Comparison of ENCODE assay signal across 9 cellular contexts in genomic region chr7:130349911-130350782, GRCh38. TPM values are rescaled to one million over a fixed set of nuclear protein-coding genes. Genes with fewer than 3 reads are reported as not detected.
DNase-seq lines count a peak whose midpoint lies in the region; ATAC-seq and TF ChIP-seq lines count a peak whose summit lies in the region.
"Had no signal": no experiment of that assay in that cellular context is flagged by ENCODE, and none has a peak within 500 bp of the region (broad histone marks: within the 10 kb centered on the region; RNA-seq: fewer than 3 reads in every experiment).

No MANE protein-coding gene starts in this region.

- H3K36me3 ChIP-seq in HUES6 (ENCODE audit: control insufficient read depth, insufficient read depth, low read length) (no peaks in the 10 kb centered on the region), PC-9 (ENCODE audit: low read depth) (no peaks in the 10 kb centered on the region)

- H3K27ac ChIP-seq in HUES6 (ENCODE audit: low read depth, low read length) (no peak overlapping the region), PC-9 (peak overlapping the region; percentile 4; the same call in 1 of the 2 replicates)

- POLR2A ChIA-PET in PC-9 (lab: Charles Lee; ENCODE audit: unreplicated experiment): interaction anchor here (0.6 kb wide), 1 partner anchor 139 kb away, joined by 4 read pairs; no protein-coding TSS in a partner anchor

- CTCF ChIA-PET in PC-9 (lab: Charles Lee): interaction anchor here (0.5 kb wide), 1 partner anchor 23 kb away, joined by 3 read pairs; no protein-coding TSS in a partner anchor

- peaks cover 10% of the 10 kb centered on the region; the same call in 1 of the 2 replicates for H3F3A ChIP-seq in PC-9 (ENCODE audit: insufficient read depth, low read depth)

- H3K4me1 ChIP-seq in HUES6 (ENCODE audit: control insufficient read depth, insufficient read depth, low read length) (peaks cover 48% of the 10 kb centered on the region), PC-9 (replicated peaks; ENCODE audit: insufficient read depth) (peaks cover 46% of the 10 kb centered on the region)

- H3K27me3 ChIP-seq in HUES6 (ENCODE audit: control insufficient read depth, insufficient read depth, low read length) (peaks cover 7% of the 10 kb centered on the region; the same call in 1 of the 2 replicates), PC-9 (ENCODE audit: insufficient read depth, low read depth) (no peaks in the 10 kb centered on the region)

- TF ChIP-seq CTCF in PC-9 (conservative IDR thresholded peaks at IDR 0.05): no peak
- TF ChIP-seq CTCF in fibroblast of villous mesenchyme (IDR thresholded peaks at IDR 0.05; ENCODE audit: insufficient read depth, low read depth, low read length): no peak

- BruUV-seq in PC-9 (replicated peaks; lab: Mats Ljungman, UMichigan): no TSS peak

- peak overlapping the region; percentile 65 for H3K4me2 ChIP-seq in PC-9

- H4K20me1 ChIP-seq in PC-9 (ENCODE audit: insufficient read depth): no peaks in the 10 kb centered on the region

- DNase-seq in PC-9 (peak in 1 of 2 experiments; percentile 80), fibroblast of villous mesenchyme (ENCODE audit: low read depth) (peak; percentile 88), sciatic nerve (ENCODE audit: low spot score) (no peak), KG1 (lab: John Stamatoyannopoulos, UW) (no peak)
- DNase-seq in effector CD4-positive, alpha-beta T cell: no peak
- DNase-seq: cerebellar nuclear complex had no signal

- ATAC-seq in sciatic nerve: peak; percentile 9
- no peak for ATAC-seq in HG02973 (IDR thresholded peaks at IDR 0.05; ENCODE audit: unreplicated experiment)

- intact Hi-C loops in PC-9 (cut with micrococcal nuclease; ENCODE audit: unreplicated experiment): no loop called here
- intact Hi-C loops in sciatic nerve (cut with DNase I): no loop called here

- H3K79me2 ChIP-seq in PC-9 (ENCODE audit: low read depth): no peaks in the 10 kb centered on the region

- H3K4me3 ChIP-seq in HUES6 (ENCODE audit: low read depth, low read length): no peak overlapping the region; the same call in 1 of the 2 replicates
- H3K4me3 ChIP-seq in PC-9: no peak overlapping the region; the same call in 1 of the 2 replicates
- no peak overlapping the region for H3K4me3 ChIP-seq in fibroblast of villous mesenchyme (ENCODE audit: low read depth, low read length)

- H3K9me3 ChIP-seq in HUES6 (ENCODE audit: control insufficient read depth, insufficient read depth, low read depth, low read length) (no peaks in the 10 kb centered on the region), PC-9 (ENCODE audit: insufficient read depth, low read depth) (no peaks in the 10 kb centered on the region)

- no peaks in the 10 kb centered on the region for H3K9me2 ChIP-seq in PC-9 (ENCODE audit: insufficient read depth)

- H3K9ac ChIP-seq in HUES6 (ENCODE audit: low read length): peak overlapping the region; percentile 56

- H2AFZ ChIP-seq in PC-9: peak overlapping the region; percentile 54

RNA-seq across cellular contexts. Expression of gene CPA5, which starts 5.5 kb away (rescaled TPM):
- total RNA-seq in PC-9 (2021) (not detected in 2 replicates), fibroblast of villous mesenchyme (not detected in 2 replicates), sciatic nerve (not detected)
- total RNA-seq: kidney epithelial cell had no signal

RNA-seq across cellular contexts. Expression of gene CPA1, which starts 30.1 kb away (rescaled TPM):
- total RNA-seq in PC-9 (2021): not detected in 2 replicates
- 0.32 and 0.86 TPM in 2 replicates for total RNA-seq in fibroblast of villous mesenchyme
- 4.1 TPM for total RNA-seq in sciatic nerve
- total RNA-seq: kidney epithelial cell had no signal

RNA-seq across cellular contexts. Expression of gene CPA4, which starts 57.2 kb away (rescaled TPM):
- total RNA-seq in PC-9 (2021): 4.2 and 9.8 TPM in 2 replicates
- 22.5 and 90.2 TPM in 2 replicates for total RNA-seq in fibroblast of villous mesenchyme
- 2.3 TPM for total RNA-seq in sciatic nerve
